Comparison of ENCODE assay signal across 9 cellular contexts in the genomic region with DNA sequence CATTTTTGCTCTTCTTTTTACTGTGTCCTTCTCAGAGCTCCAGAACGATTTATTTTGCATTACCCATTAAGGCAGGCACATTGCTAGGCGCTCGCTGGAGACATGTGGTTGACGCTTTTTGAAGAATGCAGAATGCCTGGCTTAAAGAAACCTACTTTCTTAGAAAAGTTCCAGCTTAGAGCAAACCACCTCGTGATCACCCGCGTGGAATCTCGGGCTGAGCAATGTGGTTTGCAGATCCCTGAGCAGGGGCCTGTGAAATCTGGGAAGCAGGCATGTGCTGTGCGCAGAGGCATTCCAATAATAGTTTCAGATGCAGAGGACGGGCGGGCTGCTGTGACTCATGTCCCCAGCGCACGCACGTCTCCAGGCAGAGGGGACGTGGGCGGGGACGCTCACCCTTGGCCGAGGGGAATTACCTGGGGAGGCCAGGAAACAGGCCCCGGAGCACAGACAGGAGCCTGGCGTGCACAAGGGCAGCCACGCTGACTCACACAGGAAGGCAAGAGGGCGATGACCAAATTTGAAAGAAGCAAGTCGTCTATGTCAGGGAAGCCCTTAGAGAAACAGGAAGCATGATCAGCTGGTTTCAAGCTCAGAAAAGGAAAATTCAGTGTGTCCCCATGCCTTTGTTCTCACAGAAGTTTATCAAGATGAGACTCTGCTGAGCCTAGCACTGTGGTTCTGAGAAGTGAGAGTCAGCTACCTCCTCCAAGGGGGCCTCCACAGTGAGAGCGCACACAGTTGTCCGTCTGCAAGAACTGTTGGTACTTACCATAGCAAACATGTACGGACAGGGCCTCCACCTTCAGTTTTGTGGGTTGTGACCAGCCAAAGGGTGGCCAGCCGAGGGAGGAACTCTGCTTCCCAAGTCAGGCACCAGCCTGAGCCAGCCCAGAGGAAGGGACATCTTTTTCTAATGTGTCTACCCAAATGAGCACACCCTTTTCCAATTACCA.
DNase-seq lines count a peak whose midpoint lies in the region; ATAC-seq, FAIRE-seq and TF ChIP-seq lines count a peak whose summit lies in the region.
"Had no signal": no experiment of that assay in that cellular context is flagged by ENCODE, and none has a peak within 500 bp of the region (broad histone marks: within the 10 kb centered on the region; RNA-seq: fewer than 3 reads in every experiment).

No MANE protein-coding gene starts in this region.

- no peak for TF ChIP-seq CTCF in heart right ventricle (IDR thresholded peaks at IDR 0.05)

- intact Hi-C loops in heart right ventricle (cut with DNase I) = no loop called here

- WGBS in heart right ventricle, 2 donors = 25 to 30% methylated on average over 27 of the region's 27 CpGs

- ATAC-seq in HG03159 (IDR thresholded peaks at IDR 0.05; ENCODE audit: unreplicated experiment) (peak; percentile 97), heart right ventricle (peak; percentile 91 to 99 (median 98))

- peak overlapping the region; percentile 46 for H3K4me3 Mint-ChIP-seq in activated naive CD8-positive, alpha-beta T cell treated with anti-CD3 and anti-CD28 coated beads for 36 hours

- peaks cover 8 to 45% (median 24%) of the 10 kb centered on the region in 9 donors for H3K4me1 ChIP-seq in heart right ventricle

- peak overlapping the region in 6 of 10 donors; percentile 5 to 25 (median 16) for H3K4me3 ChIP-seq in heart right ventricle

- no peaks in the 10 kb centered on the region for H3K9me3 ChIP-seq in heart right ventricle

- no peak for FAIRE-seq in urothelium cell line (lab: Jason Lieb, UNC)
- FAIRE-seq: A204.1 had no signal

- H3K36me3 ChIP-seq in heart right ventricle = no peaks in the 10 kb centered on the region

- peaks cover 2% of the 10 kb centered on the region for H3K36me3 Mint-ChIP-seq in activated naive CD8-positive, alpha-beta T cell treated with anti-CD3 and anti-CD28 coated beads for 36 hours

- H3K4me1 Mint-ChIP-seq in activated naive CD8-positive, alpha-beta T cell treated with anti-CD3 and anti-CD28 coated beads for 36 hours = peaks cover 56% of the 10 kb centered on the region

- peak overlapping the region in 9 of 10 donors; percentile 46 to 94 (median 76) for H3K27ac ChIP-seq in heart right ventricle

- peaks cover 7% of the 10 kb centered on the region for H3K27me3 Mint-ChIP-seq in activated naive CD8-positive, alpha-beta T cell treated with anti-CD3 and anti-CD28 coated beads for 36 hours

- H3K27me3 ChIP-seq in heart right ventricle = no peaks in the 10 kb centered on the region

- H3K27ac Mint-ChIP-seq in activated naive CD8-positive, alpha-beta T cell treated with anti-CD3 and anti-CD28 coated beads for 36 hours = peak overlapping the region; percentile 81

- DNase-seq in SHP77 (lab: John Stamatoyannopoulos, UW) (peak; percentile 35 to 40), SHP77 treated with DMSO at 0.1 percent for 48 hours (lab: John Stamatoyannopoulos, UW) (no peak), SKM-1 (lab: John Stamatoyannopoulos, UW; ENCODE audit: unreplicated experiment) (peak; percentile 76), heart right ventricle (peak; percentile 75 to 88), retina (peak; percentile 4), urothelium cell line (ENCODE audit: low spot score) (peak; percentile 95)
- DNase-seq in activated naive CD8-positive, alpha-beta T cell treated with anti-CD3 and anti-CD28 coated beads for 36 hours = peak; percentile 97

- peaks cover 2% of the 10 kb centered on the region for H3K9me3 Mint-ChIP-seq in activated naive CD8-positive, alpha-beta T cell treated with anti-CD3 and anti-CD28 coated beads for 36 hours
